Comparison of ENCODE assay signal across 21 cellular contexts in the genomic region with DNA sequence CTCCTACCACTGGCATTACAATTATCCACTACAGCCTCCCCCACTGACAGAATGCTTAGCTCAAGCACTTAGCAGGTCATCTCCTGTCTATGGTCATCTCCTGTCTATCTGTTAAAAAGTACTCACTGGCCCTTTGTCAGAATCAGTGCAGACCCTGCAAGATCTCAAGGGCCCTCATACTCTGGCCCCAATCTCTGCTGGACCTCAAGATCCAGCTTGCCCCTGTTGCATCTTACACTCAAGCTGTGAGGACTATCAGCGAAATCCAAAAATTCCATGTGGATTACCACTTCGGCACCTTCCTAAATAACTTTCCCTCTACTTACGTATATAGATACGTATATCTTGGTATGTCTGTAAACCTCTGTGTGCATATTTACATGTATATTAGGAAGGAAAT.
"Had no signal": no experiment of that assay in that cellular context is flagged by ENCODE, and none has a peak within 500 bp of the region (broad histone marks: within the 10 kb centered on the region; RNA-seq: fewer than 3 reads in every experiment).

No MANE protein-coding gene starts in this region.

- H3K27ac Mint-ChIP-seq: activated CD4-positive, alpha-beta memory T cell treated with anti-CD3 and anti-CD28 coated beads for 36 hours; activated CD4-positive, alpha-beta T cell treated with anti-CD3 and anti-CD28 coated beads, Interleukin-2, amount 10 ng/mL, durations not matched to agents 24 days and 14 days; activated naive CD4-positive, alpha-beta T cell treated with anti-CD3 and anti-CD28 coated beads, Interleukin-2, amount 50 U/mL, for 72 hours; WTC11 had no signal

- FAIRE-seq: RCC 7860 had no signal

- H3K27ac ChIP-seq: brain microvascular endothelial cell, cardiac muscle cell, SJSA1 had no signal

- H3K4me3 ChIP-seq: cardiac muscle cell, SJSA1 had no signal

- DNase-seq: activated CD4-positive, alpha-beta memory T cell treated with anti-CD3 and anti-CD28 coated beads for 36 hours; activated CD4-positive, alpha-beta T cell treated with anti-CD3 and anti-CD28 coated beads for 1 hour; activated CD4-positive, alpha-beta T cell treated with anti-CD3 and anti-CD28 coated beads, Interleukin-2, amount 10 ng/mL, durations not matched to agents 24 days and 14 days; activated CD8-positive, alpha-beta memory T cell treated with anti-CD3 and anti-CD28 coated beads for 24 hours; activated T-cell treated with anti-CD3 and anti-CD28 coated beads, Interleukin-2, amount 50 U/mL, for 48 hours; brain microvascular endothelial cell; cerebellar nuclear complex; NCI-H1105 treated with DMSO at 0.1 percent for 48 hours; NCI-H1436 treated with DMSO at 0.1 percent for 48 hours; NCI-H187; NCI-H2081; NCI-H510A treated with DMSO at 0.1 percent for 48 hours; PC-3; SHP77; SW 1271 had no signal

- H3K36me3 ChIP-seq: brain microvascular endothelial cell, cardiac muscle cell, SJSA1 had no signal

- H3K9me3 ChIP-seq: SJSA1 had no signal

- H3K27me3 Mint-ChIP-seq: activated CD4-positive, alpha-beta memory T cell treated with anti-CD3 and anti-CD28 coated beads for 36 hours had no signal

- H3K4me1 ChIP-seq: SJSA1 had no signal

- H3K27me3 ChIP-seq: brain microvascular endothelial cell had no signal

- H3K4me3 Mint-ChIP-seq: activated CD4-positive, alpha-beta memory T cell treated with anti-CD3 and anti-CD28 coated beads for 36 hours; activated CD4-positive, alpha-beta T cell treated with anti-CD3 and anti-CD28 coated beads, Interleukin-2, amount 10 ng/mL, durations not matched to agents 24 days and 14 days; WTC11 had no signal

- ATAC-seq: activated naive CD4-positive, alpha-beta T cell treated with anti-CD3 and anti-CD28 coated beads, Interleukin-2, amount 50 U/mL, for 72 hours; PC-3; SK-N-SH treated with all-trans-retinoic acid at 6 μM for 48 hours; WTC11 had no signal
